ENCODE assay signal across 8 cellular contexts in genomic region chr22:20508815-20509271, GRCh38. TPM values are rescaled to one million over a fixed set of nuclear protein-coding genes. Genes with fewer than 3 reads are reported as not detected.
A peak's percentile ranks its signal among the peaks of the same experiment; 100 is the strongest.
DNase-seq lines count a peak whose midpoint lies in the region; ATAC-seq, FAIRE-seq and TF ChIP-seq lines count a peak whose summit lies in the region.

No MANE protein-coding gene starts in this region.

- peak overlapping the region; percentile 98 for H3K27ac ChIP-seq in SJSA1
- peak overlapping the region; percentile 83 to 97 for H3K27ac ChIP-seq in esophagus (ENCODE audit: low read depth in 2 of 2, low read length in 1 of 2)
- H3K27ac ChIP-seq in pancreas, result peak overlapping the region in 2 of 4 donors; percentile 77 to 92

- H3K4me1 ChIP-seq in SJSA1 (replicated peaks), result peaks cover 43% of the 10 kb centered on the region
- H3K4me1 ChIP-seq in esophagus (ENCODE audit: control insufficient read depth in 2 of 2, insufficient read depth in 2 of 2, low read length in 1 of 2), result peaks cover 5 to 11% of the 10 kb centered on the region in 2 donors
- peaks cover 0 to 26% (median 16%) of the 10 kb centered on the region in 3 donors for H3K4me1 ChIP-seq in pancreas

- no peak for FAIRE-seq in pancreas (lab: Jason Lieb, UNC)

- 31% methylated on average over 10 of the region's 10 CpGs for WGBS in esophagus, 2 donors
- 46 to 50% methylated on average over 10 of the region's 10 CpGs for WGBS in pancreas, 2 donors

- no peak for TF ChIP-seq CTCF in pancreas (IDR thresholded peaks at IDR 0.05)

- peak in 1 of 4 donors; percentile 4 for ATAC-seq in pancreas
- no peak for ATAC-seq in HG03196 (IDR thresholded peaks at IDR 0.05; ENCODE audit: unreplicated experiment)
- no peak for ATAC-seq in GM18520 (IDR thresholded peaks at IDR 0.05; ENCODE audit: unreplicated experiment)
- no peak for ATAC-seq in activated CD4-positive, CD25-positive, alpha-beta regulatory T cell treated with anti-CD3 and anti-CD28 coated beads, Interleukin-2, amount 50 U/mL, for 24 hours

- intact Hi-C loops in pancreas (cut with DNase I), result no loop called here

- H3K9me3 ChIP-seq in SJSA1 (replicated peaks), result no peaks in the 10 kb centered on the region
- no peaks in the 10 kb centered on the region for H3K9me3 ChIP-seq in esophagus (ENCODE audit: control insufficient read depth in 2 of 2, insufficient read depth in 1 of 2, low read depth in 1 of 2, low read length in 1 of 2)
- no peaks in the 10 kb centered on the region for H3K9me3 ChIP-seq in pancreas

- H3K4me3 ChIP-seq in SJSA1 (peak overlapping the region; percentile 88), esophagus (ENCODE audit: low read depth in 1 of 2, low read length in 2 of 2) (peak overlapping the region; percentile 34), pancreas (peak overlapping the region in 3 of 4 donors; percentile 81 to 98 (median 82))

- H3K36me3 ChIP-seq in SJSA1 (peaks cover 37% of the 10 kb centered on the region), esophagus (ENCODE audit: control insufficient read depth in 2 of 2, insufficient read depth in 2 of 2, low read length in 1 of 2) (no peaks in the 10 kb centered on the region), pancreas (no peaks in the 10 kb centered on the region)

- H3K27me3 ChIP-seq in SJSA1 (replicated peaks) (no peaks in the 10 kb centered on the region), esophagus (ENCODE audit: control insufficient read depth in 1 of 2, insufficient read depth in 2 of 2, low read length in 2 of 2) (no peaks in the 10 kb centered on the region), pancreas (no peaks in the 10 kb centered on the region)

- DNase-seq in ELR (ENCODE audit: low read depth) (peak; percentile 48), SJSA1 (ENCODE audit: low read depth in 1 of 2, low spot score in 2 of 2) (peak in 1 of 2 experiments; percentile 40), pancreas (no peak), GM19238 (ENCODE audit: insufficient read length, low spot score) (no peak)

RNA-seq across cellular contexts. Expression of gene MED15, which starts 1.4 kb away (rescaled TPM):
- total RNA-seq in SJSA1 (2014; rRNA removed; shearing (Covaris generic)), result 17.7 and 40.2 TPM in 2 replicates
- polyA plus RNA-seq in esophagus (10 to 100 TPM; 31.0 to 55.9 TPM), pancreas (10 to 100 TPM; 61.0 to 61.7 TPM)
- total RNA-seq in pancreas, result 10 to 100 TPM; 27.1 to 47.9 (median 35.4) TPM

RNA-seq across cellular contexts. Expression of gene KLHL22, which starts 13.2 kb away (rescaled TPM):
- total RNA-seq in SJSA1 (2014; rRNA removed; shearing (Covaris generic)), result 13.0 and 24.2 TPM in 2 replicates
- polyA plus RNA-seq in esophagus, result 1 to 10 TPM; 5.7 to 6.3 TPM
- total RNA-seq in pancreas, result 10 to 100 TPM in 4 of 6 donors, 1 to 10 TPM in 2; 9.9 to 15.0 (median 12.4) TPM
- polyA plus RNA-seq in pancreas, result 10 to 100 TPM; 22.2 to 22.9 TPM

Comparison
In these comparisons a context has a peak if more than half of its experiments do, and no peak if none do; other contexts are left out.
1. H3K4me3 ChIP-seq: peak in every context shown above with its lines; median percentile 88 in SJSA1; 82 in pancreas; 34 in esophagus.